ENCODE assay signal across 1 cellular context in the genomic region with DNA sequence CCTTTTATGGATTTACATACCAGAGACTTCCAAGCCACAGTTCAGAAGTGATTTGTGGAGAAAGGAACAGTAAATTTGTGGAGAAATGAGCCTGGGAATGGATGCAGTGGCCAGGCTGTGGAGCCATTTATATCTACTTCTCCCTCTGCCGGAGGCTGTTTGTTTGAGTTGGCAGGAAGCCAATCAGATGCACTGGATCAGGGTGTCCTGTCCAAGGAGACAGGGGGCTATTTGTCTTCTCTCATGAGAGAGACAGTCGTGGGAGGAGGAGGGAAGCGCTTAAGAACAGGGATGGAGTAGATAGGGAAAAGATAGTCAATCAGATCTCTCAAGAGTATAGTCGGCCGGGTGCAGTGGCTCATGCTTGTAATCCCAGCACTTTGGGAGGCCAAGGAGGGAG.
A peak's percentile ranks its signal among the peaks of the same experiment; 100 is the strongest.
TF ChIP-seq lines count a peak whose summit lies in the region.

No MANE protein-coding gene starts in this region.

TF ChIP-seq in HEK293, 187 proteins besides CTCF, POLR2A, EP300 and RAD21 (continued from another document and continues in another):
- TF ChIP-seq, protein P1, sequence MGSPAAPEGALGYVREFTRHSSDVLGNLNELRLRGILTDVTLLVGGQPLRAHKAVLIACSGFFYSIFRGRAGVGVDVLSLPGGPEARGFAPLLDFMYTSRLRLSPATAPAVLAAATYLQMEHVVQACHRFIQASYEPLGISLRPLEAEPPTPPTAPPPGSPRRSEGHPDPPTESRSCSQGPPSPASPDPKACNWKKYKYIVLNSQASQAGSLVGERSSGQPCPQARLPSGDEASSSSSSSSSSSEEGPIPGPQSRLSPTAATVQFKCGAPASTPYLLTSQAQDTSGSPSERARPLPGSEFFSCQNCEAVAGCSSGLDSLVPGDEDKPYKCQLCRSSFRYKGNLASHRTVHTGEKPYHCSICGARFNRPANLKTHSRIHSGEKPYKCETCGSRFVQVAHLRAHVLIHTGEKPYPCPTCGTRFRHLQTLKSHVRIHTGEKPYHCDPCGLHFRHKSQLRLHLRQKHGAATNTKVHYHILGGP (tag by site-specific recombination; IDR thresholded peaks at IDR 0.05): no peak
- TF ChIP-seq ZNF10 (tag by site-specific recombination; IDR thresholded peaks at IDR 0.05): no peak
- 0 out of 2 replicates have a peak, but pooled peaks have one; percentile 6 for TF ChIP-seq ZNF596 (tag by site-specific recombination; IDR thresholded peaks at IDR 0.05)
- no peak for TF ChIP-seq ZNF837 (tag by site-specific recombination; IDR thresholded peaks at IDR 0.05)
- no peak for TF ChIP-seq ZNF175 (tag by site-specific recombination; IDR thresholded peaks at IDR 0.05)
- no peak for TF ChIP-seq ZNF585B (tag by site-specific recombination; IDR thresholded peaks at IDR 0.05)
- TF ChIP-seq FEZF1 (tag by site-specific recombination; IDR thresholded peaks at IDR 0.05): no peak
- TF ChIP-seq, protein P2, sequence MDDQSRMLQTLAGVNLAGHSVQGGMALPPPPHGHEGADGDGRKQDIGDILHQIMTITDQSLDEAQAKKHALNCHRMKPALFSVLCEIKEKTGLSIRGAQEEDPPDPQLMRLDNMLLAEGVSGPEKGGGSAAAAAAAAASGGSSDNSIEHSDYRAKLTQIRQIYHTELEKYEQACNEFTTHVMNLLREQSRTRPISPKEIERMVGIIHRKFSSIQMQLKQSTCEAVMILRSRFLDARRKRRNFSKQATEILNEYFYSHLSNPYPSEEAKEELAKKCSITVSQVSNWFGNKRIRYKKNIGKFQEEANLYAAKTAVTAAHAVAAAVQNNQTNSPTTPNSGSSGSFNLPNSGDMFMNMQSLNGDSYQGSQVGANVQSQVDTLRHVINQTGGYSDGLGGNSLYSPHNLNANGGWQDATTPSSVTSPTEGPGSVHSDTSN (CRISPR knock-in tag; IDR thresholded peaks at IDR 0.05): no peak
- TF ChIP-seq ZNF664 (tag by site-specific recombination; IDR thresholded peaks at IDR 0.05): no peak
- TF ChIP-seq ZNF654 (tag by site-specific recombination; IDR thresholded peaks at IDR 0.05; ENCODE audit: low read depth): no peak
- TF ChIP-seq ZNF221 (tag by site-specific recombination; IDR thresholded peaks at IDR 0.05; ENCODE audit: borderline replicate concordance): no peak
- no peak for TF ChIP-seq MEIS1 (CRISPR knock-in tag; IDR thresholded peaks at IDR 0.05; ENCODE audit: borderline replicate concordance)
- no peak for TF ChIP-seq ZNF530 (tag by site-specific recombination; IDR thresholded peaks at IDR 0.05; ENCODE audit: low read depth)
- TF ChIP-seq, protein P3, sequence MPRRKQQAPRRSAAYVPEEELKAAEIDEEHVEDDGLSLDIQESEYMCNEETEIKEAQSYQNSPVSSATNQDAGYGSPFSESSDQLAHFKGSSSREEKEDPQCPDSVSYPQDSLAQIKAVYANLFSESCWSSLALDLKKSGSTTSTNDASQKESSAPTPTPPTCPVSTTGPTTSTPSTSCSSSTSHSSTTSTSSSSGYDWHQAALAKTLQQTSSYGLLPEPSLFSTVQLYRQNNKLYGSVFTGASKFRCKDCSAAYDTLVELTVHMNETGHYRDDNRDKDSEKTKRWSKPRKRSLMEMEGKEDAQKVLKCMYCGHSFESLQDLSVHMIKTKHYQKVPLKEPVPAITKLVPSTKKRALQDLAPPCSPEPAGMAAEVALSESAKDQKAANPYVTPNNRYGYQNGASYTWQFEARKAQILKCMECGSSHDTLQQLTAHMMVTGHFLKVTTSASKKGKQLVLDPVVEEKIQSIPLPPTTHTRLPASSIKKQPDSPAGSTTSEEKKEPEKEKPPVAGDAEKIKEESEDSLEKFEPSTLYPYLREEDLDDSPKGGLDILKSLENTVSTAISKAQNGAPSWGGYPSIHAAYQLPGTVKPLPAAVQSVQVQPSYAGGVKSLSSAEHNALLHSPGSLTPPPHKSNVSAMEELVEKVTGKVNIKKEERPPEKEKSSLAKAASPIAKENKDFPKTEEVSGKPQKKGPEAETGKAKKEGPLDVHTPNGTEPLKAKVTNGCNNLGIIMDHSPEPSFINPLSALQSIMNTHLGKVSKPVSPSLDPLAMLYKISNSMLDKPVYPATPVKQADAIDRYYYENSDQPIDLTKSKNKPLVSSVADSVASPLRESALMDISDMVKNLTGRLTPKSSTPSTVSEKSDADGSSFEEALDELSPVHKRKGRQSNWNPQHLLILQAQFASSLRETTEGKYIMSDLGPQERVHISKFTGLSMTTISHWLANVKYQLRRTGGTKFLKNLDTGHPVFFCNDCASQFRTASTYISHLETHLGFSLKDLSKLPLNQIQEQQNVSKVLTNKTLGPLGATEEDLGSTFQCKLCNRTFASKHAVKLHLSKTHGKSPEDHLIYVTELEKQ (tag by site-specific recombination; IDR thresholded peaks at IDR 0.05; ENCODE audit: borderline replicate concordance): peak; percentile 83; the same call in 1 of the 2 replicates
- TF ChIP-seq ZNF169 (tag by site-specific recombination; IDR thresholded peaks at IDR 0.05): no peak
- peak; percentile 82 for TF ChIP-seq RBAK (tag by site-specific recombination; IDR thresholded peaks at IDR 0.05)
- TF ChIP-seq ZNF148 (tag by site-specific recombination; IDR thresholded peaks at IDR 0.05; ENCODE audit: borderline replicate concordance): no peak
- TF ChIP-seq TCF7L2 (IDR thresholded peaks at IDR 0.05; ENCODE audit: borderline replicate concordance, low read depth, low read length): no peak
- TF ChIP-seq ZNF621 (tag by site-specific recombination; IDR thresholded peaks at IDR 0.05): no peak
- TF ChIP-seq ZNF155 (tag by site-specific recombination; IDR thresholded peaks at IDR 0.05): no peak
- TF ChIP-seq ZNF341 (tag by site-specific recombination; IDR thresholded peaks at IDR 0.05; ENCODE audit: low read depth): peak; percentile 82
- no peak for TF ChIP-seq WT1 (tag by site-specific recombination; IDR thresholded peaks at IDR 0.05)
- peak; percentile 79 for TF ChIP-seq PRDM1 (tag by site-specific recombination; IDR thresholded peaks at IDR 0.05)
- TF ChIP-seq, protein P4, sequence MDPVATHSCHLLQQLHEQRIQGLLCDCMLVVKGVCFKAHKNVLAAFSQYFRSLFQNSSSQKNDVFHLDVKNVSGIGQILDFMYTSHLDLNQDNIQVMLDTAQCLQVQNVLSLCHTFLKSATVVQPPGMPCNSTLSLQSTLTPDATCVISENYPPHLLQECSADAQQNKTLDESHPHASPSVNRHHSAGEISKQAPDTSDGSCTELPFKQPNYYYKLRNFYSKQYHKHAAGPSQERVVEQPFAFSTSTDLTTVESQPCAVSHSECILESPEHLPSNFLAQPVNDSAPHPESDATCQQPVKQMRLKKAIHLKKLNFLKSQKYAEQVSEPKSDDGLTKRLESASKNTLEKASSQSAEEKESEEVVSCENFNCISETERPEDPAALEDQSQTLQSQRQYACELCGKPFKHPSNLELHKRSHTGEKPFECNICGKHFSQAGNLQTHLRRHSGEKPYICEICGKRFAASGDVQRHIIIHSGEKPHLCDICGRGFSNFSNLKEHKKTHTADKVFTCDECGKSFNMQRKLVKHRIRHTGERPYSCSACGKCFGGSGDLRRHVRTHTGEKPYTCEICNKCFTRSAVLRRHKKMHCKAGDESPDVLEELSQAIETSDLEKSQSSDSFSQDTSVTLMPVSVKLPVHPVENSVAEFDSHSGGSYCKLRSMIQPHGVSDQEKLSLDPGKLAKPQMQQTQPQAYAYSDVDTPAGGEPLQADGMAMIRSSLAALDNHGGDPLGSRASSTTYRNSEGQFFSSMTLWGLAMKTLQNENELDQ (tag by site-specific recombination; IDR thresholded peaks at IDR 0.05; ENCODE audit: low read depth): no peak
- TF ChIP-seq ZNF274 (IDR thresholded peaks at IDR 0.05; ENCODE audit: low read length): no peak
- no peak for TF ChIP-seq ZNF274 (tag by site-specific recombination; IDR thresholded peaks at IDR 0.05; ENCODE audit: borderline replicate concordance)
- TF ChIP-seq PRDM2 (tag by site-specific recombination; IDR thresholded peaks at IDR 0.05; ENCODE audit: borderline replicate concordance): no peak
- no peak for TF ChIP-seq ZNF354C (tag by site-specific recombination; IDR thresholded peaks at IDR 0.05; ENCODE audit: borderline replicate concordance, low read depth)
- no peak for TF ChIP-seq ZNF792 (tag by site-specific recombination; IDR thresholded peaks at IDR 0.05)
- TF ChIP-seq PATZ1 (tag by site-specific recombination; IDR thresholded peaks at IDR 0.05): peak; percentile 83
- TF ChIP-seq SCRT1 (tag by site-specific recombination; IDR thresholded peaks at IDR 0.05; ENCODE audit: borderline replicate concordance): no peak
- no peak for TF ChIP-seq ZNF324 (tag by site-specific recombination; IDR thresholded peaks at IDR 0.05)
- TF ChIP-seq ZSCAN4 (tag by site-specific recombination; IDR thresholded peaks at IDR 0.05): no peak
- no peak for TF ChIP-seq ATF2 (tag by site-specific recombination; IDR thresholded peaks at IDR 0.05; ENCODE audit: low read depth)
